Comparison of ENCODE assay signal across 21 cellular contexts in genomic region chr7:117555260-117555659, GRCh38.
"Had no signal": no experiment of that assay in that cellular context is flagged by ENCODE, and none has a peak within 500 bp of the region (broad histone marks: within the 10 kb centered on the region; RNA-seq: fewer than 3 reads in every experiment).

No MANE protein-coding gene starts in this region.

- ATAC-seq: activated CD4-positive, alpha-beta T cell treated with anti-CD3 and anti-CD28 coated beads for 36 hours; activated CD8-positive, alpha-beta T cell treated with anti-CD3 and anti-CD28 coated beads, Interleukin-2, amount 10 ng/mL, durations not matched to agents 7 days and 5 days; activated naive CD4-positive, alpha-beta T cell treated with anti-CD3 and anti-CD28 coated beads, Interleukin-2, amount 50 U/mL, for 72 hours; activated naive CD8-positive, alpha-beta T cell treated with anti-CD3 and anti-CD28 coated beads, Interleukin-2, amount 50 U/mL, for 24 hours; Right ventricle myocardium inferior had no signal

- DNase-seq: activated CD4-positive, alpha-beta T cell treated with anti-CD3 and anti-CD28 coated beads for 36 hours; activated CD4-positive, alpha-beta T cell treated with anti-CD3 and anti-CD28 coated beads, Interleukin-2, amount 50 U/mL, for 4 hours; activated CD8-positive, alpha-beta memory T cell treated with anti-CD3 and anti-CD28 coated beads, Interleukin-2, amount 50 U/mL, for 48 hours; activated CD8-positive, alpha-beta T cell treated with anti-CD3 and anti-CD28 coated beads, Interleukin-2, amount 10 ng/mL, durations not matched to agents 7 days and 5 days; activated effector memory CD4-positive, alpha-beta T cell treated with Interleukin-2 at 50 U/mL for 16 hours; activated naive CD4-positive, alpha-beta T cell treated with Interleukin-2 at 50 U/mL for 16 hours; activated naive CD8-positive, alpha-beta T cell treated with anti-CD3 and anti-CD28 coated beads, Interleukin-2, amount 50 U/mL, for 24 hours; activated T-cell treated with anti-CD3 and anti-CD28 coated beads, Interleukin-2, amount 50 U/mL, for 1 hour; amygdala; NCI-H1105 treated with DMSO at 0.1 percent for 48 hours; NCI-H1930; NCI-H446; NCI-H524; NCI-H82; RPMI8226; SK-N-SH; T-helper 1 cell; WERI-Rb-1 had no signal

- FAIRE-seq: astrocyte had no signal
